1 cellular context compared by ENCODE assay signal in the genomic region with DNA sequence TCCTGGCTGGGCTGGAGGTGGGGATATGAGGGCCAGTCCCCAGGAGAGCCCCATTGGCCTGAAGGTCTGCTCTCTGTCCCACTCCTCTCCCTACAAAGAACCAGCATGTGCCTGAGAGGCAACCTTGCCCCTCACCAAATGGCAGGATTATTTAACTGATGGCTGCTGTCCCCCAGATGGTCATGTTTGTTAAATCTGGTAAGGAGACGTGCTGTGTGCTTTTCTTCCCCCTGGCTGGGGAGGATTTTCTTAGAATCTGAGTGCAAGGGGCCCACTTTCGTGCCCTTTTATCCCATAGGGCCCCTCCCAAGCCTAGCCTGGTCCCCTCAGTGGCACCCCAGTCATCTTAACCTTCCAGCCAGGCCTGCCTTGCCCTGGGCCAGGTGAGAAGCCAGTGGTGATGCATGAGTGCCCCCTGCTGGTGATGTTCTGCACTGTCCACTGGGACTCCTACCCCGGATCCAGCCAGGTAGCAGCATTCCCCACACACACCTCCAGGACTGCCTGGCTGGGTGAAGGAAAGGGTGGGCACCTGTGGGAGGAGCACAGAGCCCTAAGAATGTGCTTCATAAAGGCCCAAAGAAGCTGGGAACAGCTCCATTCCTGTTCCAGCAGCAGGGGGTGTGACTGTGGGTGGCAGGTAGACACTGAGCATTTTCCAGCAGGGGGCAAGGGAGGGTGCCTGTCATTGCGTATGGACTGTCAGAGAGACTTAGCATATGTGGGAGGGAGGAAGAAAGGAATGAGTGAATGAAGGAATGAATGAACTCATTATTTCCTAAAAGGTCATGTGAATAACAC.
TF ChIP-seq lines count a peak whose summit lies in the region.

No MANE protein-coding gene starts in this region.

TF ChIP-seq in HepG2, 621 proteins besides CTCF, POLR2A, EP300 and RAD21 (continued from another document and continues in another):
- TF ChIP-seq ZNF354B (CRISPR knock-in tag; IDR thresholded peaks at IDR 0.05) (no peak), ZNF101 (CRISPR knock-in tag; IDR thresholded peaks at IDR 0.05; ENCODE audit: borderline replicate concordance, low read depth) (no peak), ZFX (CRISPR knock-in tag; IDR thresholded peaks at IDR 0.05; ENCODE audit: low read depth) (peak; percentile 42; the same call in 1 of the 2 replicates), ZNF747 (CRISPR knock-in tag; IDR thresholded peaks at IDR 0.05; ENCODE audit: borderline replicate concordance) (0 out of 2 replicates have a peak, but pooled peaks have one; percentile 27), XRCC5 (optimal IDR thresholded peaks at IDR 0.05; ENCODE audit: low read length) (peak; percentile 38), MIER2 (CRISPR knock-in tag; IDR thresholded peaks at IDR 0.05) (peak; percentile 62; the same call in 1 of the 2 replicates), ZNF572 (CRISPR knock-in tag; IDR thresholded peaks at IDR 0.05) (peak; percentile 12; the same call in 1 of the 2 replicates), MAFK (conservative IDR thresholded peaks at IDR 0.05 in 1 of 2, IDR thresholded peaks at IDR 0.05 in 1 of 2; ENCODE audit: low read length in 2 of 2) (no peak), ZBTB7B (CRISPR knock-in tag; IDR thresholded peaks at IDR 0.05) (no peak), KLF15 (CRISPR knock-in tag; IDR thresholded peaks at IDR 0.05; ENCODE audit: borderline replicate concordance) (no peak), HNRNPUL1 (IDR thresholded peaks at IDR 0.05; ENCODE audit: low read depth, low read length) (no peak), RXRA (CRISPR knock-in tag; IDR thresholded peaks at IDR 0.05) (peak; percentile 23; the same call in 1 of the 2 replicates), STAG1 (CRISPR knock-in tag; IDR thresholded peaks at IDR 0.05) (peak; percentile 96), ZSCAN21 (CRISPR knock-in tag; IDR thresholded peaks at IDR 0.05; ENCODE audit: borderline replicate concordance) (peak; percentile 58; the same call in 1 of the 2 replicates), ZNF567 (CRISPR knock-in tag; IDR thresholded peaks at IDR 0.05; ENCODE audit: borderline replicate concordance) (no peak), ZEB1 (IDR thresholded peaks at IDR 0.05; ENCODE audit: insufficient replicate concordance, low read depth) (no peak), SALL1 (CRISPR knock-in tag; IDR thresholded peaks at IDR 0.05) (peak; percentile 29; the same call in 1 of the 2 replicates), SAFB2 (CRISPR knock-in tag; IDR thresholded peaks at IDR 0.05; ENCODE audit: borderline replicate concordance, low read depth) (no peak), FOXA3 (CRISPR knock-in tag; IDR thresholded peaks at IDR 0.05) (peak; percentile 31; the same call in 1 of the 2 replicates), ZNF558 (CRISPR knock-in tag; IDR thresholded peaks at IDR 0.05; ENCODE audit: borderline replicate concordance) (no peak), ZNF138 (CRISPR knock-in tag; IDR thresholded peaks at IDR 0.05; ENCODE audit: low read depth) (no peak), ZNF556 (CRISPR knock-in tag; IDR thresholded peaks at IDR 0.05; ENCODE audit: borderline replicate concordance) (no peak), GATAD1 (CRISPR knock-in tag; IDR thresholded peaks at IDR 0.05) (0 out of 2 replicates have a peak, but pooled peaks have one; percentile 27), SNAI1 (CRISPR knock-in tag; IDR thresholded peaks at IDR 0.05; ENCODE audit: borderline replicate concordance) (no peak), ZNF709 (CRISPR knock-in tag; IDR thresholded peaks at IDR 0.05) (no peak), SMC3 (IDR thresholded peaks at IDR 0.05; ENCODE audit: low read length) (peak; percentile 89), ZSCAN30 (CRISPR knock-in tag; IDR thresholded peaks at IDR 0.05) (peak; percentile 100), SMARCC2 (IDR thresholded peaks at IDR 0.05) (no peak), TEAD3 (CRISPR knock-in tag; optimal IDR thresholded peaks at IDR 0.05; ENCODE audit: borderline replicate concordance) (peak; percentile 62)
- TF ChIP-seq, protein P1, sequence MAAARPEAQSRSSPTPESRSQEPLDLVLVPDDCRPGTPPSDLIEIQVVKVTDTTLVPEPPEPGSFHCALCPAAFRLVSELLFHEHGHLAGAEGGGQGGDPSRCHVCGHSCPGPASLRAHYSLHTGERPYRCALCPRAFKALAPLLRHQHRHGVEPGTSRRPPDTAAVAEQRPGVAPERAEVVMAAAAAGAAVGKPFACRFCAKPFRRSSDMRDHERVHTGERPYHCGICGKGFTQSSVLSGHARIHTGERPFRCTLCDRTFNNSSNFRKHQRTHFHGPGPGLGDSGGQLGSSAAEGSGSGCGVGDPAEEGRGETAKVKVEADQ (CRISPR knock-in tag; IDR thresholded peaks at IDR 0.05; ENCODE audit: borderline replicate concordance): no peak
- TF ChIP-seq, protein P2, sequence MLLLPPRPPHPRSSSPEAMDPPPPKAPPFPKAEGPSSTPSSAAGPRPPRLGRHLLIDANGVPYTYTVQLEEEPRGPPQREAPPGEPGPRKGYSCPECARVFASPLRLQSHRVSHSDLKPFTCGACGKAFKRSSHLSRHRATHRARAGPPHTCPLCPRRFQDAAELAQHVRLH (CRISPR knock-in tag; IDR thresholded peaks at IDR 0.05; ENCODE audit: borderline replicate concordance, low read depth): peak; percentile 60; the same call in 1 of the 2 replicates
- TF ChIP-seq, protein P3, sequence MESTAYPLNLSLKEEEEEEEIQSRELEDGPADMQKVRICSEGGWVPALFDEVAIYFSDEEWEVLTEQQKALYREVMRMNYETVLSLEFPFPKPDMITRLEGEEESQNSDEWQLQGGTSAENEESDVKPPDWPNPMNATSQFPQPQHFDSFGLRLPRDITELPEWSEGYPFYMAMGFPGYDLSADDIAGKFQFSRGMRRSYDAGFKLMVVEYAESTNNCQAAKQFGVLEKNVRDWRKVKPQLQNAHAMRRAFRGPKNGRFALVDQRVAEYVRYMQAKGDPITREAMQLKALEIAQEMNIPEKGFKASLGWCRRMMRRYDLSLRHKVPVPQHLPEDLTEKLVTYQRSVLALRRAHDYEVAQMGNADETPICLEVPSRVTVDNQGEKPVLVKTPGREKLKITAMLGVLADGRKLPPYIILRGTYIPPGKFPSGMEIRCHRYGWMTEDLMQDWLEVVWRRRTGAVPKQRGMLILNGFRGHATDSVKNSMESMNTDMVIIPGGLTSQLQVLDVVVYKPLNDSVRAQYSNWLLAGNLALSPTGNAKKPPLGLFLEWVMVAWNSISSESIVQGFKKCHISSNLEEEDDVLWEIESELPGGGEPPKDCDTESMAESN (CRISPR knock-in tag; conservative IDR thresholded peaks at IDR 0.05): peak; percentile 52; the same call in 1 of the 2 replicates
- TF ChIP-seq, protein P4, sequence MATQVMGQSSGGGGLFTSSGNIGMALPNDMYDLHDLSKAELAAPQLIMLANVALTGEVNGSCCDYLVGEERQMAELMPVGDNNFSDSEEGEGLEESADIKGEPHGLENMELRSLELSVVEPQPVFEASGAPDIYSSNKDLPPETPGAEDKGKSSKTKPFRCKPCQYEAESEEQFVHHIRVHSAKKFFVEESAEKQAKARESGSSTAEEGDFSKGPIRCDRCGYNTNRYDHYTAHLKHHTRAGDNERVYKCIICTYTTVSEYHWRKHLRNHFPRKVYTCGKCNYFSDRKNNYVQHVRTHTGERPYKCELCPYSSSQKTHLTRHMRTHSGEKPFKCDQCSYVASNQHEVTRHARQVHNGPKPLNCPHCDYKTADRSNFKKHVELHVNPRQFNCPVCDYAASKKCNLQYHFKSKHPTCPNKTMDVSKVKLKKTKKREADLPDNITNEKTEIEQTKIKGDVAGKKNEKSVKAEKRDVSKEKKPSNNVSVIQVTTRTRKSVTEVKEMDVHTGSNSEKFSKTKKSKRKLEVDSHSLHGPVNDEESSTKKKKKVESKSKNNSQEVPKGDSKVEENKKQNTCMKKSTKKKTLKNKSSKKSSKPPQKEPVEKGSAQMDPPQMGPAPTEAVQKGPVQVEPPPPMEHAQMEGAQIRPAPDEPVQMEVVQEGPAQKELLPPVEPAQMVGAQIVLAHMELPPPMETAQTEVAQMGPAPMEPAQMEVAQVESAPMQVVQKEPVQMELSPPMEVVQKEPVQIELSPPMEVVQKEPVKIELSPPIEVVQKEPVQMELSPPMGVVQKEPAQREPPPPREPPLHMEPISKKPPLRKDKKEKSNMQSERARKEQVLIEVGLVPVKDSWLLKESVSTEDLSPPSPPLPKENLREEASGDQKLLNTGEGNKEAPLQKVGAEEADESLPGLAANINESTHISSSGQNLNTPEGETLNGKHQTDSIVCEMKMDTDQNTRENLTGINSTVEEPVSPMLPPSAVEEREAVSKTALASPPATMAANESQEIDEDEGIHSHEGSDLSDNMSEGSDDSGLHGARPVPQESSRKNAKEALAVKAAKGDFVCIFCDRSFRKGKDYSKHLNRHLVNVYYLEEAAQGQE (IDR thresholded peaks at IDR 0.05; ENCODE audit: borderline replicate concordance in 1 of 2, low read depth in 1 of 2, low read length in 2 of 2): peak in 1 of 2 experiments; percentile 35; a peak in 2 of 4 replicates
- TF ChIP-seq, protein P5, sequence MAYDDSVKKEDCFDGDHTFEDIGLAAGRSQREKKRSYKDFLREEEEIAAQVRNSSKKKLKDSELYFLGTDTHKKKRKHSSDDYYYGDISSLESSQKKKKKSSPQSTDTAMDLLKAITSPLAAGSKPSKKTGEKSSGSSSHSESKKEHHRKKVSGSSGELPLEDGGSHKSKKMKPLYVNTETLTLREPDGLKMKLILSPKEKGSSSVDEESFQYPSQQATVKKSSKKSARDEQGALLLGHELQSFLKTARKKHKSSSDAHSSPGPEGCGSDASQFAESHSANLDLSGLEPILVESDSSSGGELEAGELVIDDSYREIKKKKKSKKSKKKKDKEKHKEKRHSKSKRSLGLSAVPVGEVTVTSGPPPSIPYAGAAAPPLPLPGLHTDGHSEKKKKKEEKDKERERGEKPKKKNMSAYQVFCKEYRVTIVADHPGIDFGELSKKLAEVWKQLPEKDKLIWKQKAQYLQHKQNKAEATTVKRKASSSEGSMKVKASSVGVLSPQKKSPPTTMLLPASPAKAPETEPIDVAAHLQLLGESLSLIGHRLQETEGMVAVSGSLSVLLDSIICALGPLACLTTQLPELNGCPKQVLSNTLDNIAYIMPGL (CRISPR knock-in tag; IDR thresholded peaks at IDR 0.05; ENCODE audit: borderline replicate concordance in 1 of 2, low read depth in 1 of 2): peak in 1 of 2 experiments; percentile 46; a peak in 1 of 4 replicates
- TF ChIP-seq, protein P6, sequence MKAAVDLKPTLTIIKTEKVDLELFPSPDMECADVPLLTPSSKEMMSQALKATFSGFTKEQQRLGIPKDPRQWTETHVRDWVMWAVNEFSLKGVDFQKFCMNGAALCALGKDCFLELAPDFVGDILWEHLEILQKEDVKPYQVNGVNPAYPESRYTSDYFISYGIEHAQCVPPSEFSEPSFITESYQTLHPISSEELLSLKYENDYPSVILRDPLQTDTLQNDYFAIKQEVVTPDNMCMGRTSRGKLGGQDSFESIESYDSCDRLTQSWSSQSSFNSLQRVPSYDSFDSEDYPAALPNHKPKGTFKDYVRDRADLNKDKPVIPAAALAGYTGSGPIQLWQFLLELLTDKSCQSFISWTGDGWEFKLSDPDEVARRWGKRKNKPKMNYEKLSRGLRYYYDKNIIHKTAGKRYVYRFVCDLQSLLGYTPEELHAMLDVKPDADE (CRISPR knock-in tag; IDR thresholded peaks at IDR 0.05): no peak
- TF ChIP-seq, protein P7, sequence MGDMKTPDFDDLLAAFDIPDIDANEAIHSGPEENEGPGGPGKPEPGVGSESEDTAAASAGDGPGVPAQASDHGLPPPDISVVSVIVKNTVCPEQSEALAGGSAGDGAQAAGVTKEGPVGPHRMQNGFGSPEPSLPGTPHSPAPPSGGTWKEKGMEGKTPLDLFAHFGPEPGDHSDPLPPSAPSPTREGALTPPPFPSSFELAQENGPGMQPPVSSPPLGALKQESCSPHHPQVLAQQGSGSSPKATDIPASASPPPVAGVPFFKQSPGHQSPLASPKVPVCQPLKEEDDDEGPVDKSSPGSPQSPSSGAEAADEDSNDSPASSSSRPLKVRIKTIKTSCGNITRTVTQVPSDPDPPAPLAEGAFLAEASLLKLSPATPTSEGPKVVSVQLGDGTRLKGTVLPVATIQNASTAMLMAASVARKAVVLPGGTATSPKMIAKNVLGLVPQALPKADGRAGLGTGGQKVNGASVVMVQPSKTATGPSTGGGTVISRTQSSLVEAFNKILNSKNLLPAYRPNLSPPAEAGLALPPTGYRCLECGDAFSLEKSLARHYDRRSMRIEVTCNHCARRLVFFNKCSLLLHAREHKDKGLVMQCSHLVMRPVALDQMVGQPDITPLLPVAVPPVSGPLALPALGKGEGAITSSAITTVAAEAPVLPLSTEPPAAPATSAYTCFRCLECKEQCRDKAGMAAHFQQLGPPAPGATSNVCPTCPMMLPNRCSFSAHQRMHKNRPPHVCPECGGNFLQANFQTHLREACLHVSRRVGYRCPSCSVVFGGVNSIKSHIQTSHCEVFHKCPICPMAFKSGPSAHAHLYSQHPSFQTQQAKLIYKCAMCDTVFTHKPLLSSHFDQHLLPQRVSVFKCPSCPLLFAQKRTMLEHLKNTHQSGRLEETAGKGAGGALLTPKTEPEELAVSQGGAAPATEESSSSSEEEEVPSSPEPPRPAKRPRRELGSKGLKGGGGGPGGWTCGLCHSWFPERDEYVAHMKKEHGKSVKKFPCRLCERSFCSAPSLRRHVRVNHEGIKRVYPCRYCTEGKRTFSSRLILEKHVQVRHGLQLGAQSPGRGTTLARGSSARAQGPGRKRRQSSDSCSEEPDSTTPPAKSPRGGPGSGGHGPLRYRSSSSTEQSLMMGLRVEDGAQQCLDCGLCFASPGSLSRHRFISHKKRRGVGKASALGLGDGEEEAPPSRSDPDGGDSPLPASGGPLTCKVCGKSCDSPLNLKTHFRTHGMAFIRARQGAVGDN (CRISPR knock-in tag; IDR thresholded peaks at IDR 0.05): peak; percentile 38; the same call in 1 of the 2 replicates
- TF ChIP-seq, protein P8, sequence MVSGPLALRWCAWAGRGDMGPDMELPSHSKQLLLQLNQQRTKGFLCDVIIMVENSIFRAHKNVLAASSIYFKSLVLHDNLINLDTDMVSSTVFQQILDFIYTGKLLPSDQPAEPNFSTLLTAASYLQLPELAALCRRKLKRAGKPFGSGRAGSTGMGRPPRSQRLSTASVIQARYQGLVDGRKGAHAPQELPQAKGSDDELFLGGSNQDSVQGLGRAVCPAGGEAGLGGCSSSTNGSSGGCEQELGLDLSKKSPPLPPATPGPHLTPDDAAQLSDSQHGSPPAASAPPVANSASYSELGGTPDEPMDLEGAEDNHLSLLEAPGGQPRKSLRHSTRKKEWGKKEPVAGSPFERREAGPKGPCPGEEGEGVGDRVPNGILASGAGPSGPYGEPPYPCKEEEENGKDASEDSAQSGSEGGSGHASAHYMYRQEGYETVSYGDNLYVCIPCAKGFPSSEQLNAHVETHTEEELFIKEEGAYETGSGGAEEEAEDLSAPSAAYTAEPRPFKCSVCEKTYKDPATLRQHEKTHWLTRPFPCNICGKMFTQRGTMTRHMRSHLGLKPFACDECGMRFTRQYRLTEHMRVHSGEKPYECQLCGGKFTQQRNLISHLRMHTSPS (CRISPR knock-in tag; IDR thresholded peaks at IDR 0.05; ENCODE audit: low read depth): no peak
- TF ChIP-seq, protein P9, sequence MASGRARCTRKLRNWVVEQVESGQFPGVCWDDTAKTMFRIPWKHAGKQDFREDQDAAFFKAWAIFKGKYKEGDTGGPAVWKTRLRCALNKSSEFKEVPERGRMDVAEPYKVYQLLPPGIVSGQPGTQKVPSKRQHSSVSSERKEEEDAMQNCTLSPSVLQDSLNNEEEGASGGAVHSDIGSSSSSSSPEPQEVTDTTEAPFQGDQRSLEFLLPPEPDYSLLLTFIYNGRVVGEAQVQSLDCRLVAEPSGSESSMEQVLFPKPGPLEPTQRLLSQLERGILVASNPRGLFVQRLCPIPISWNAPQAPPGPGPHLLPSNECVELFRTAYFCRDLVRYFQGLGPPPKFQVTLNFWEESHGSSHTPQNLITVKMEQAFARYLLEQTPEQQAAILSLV (CRISPR knock-in tag; IDR thresholded peaks at IDR 0.05; ENCODE audit: borderline replicate concordance): 0 out of 2 replicates have a peak, but pooled peaks have one; percentile 60
